ENCODE assay signal across 38 cellular contexts in the genomic region with DNA sequence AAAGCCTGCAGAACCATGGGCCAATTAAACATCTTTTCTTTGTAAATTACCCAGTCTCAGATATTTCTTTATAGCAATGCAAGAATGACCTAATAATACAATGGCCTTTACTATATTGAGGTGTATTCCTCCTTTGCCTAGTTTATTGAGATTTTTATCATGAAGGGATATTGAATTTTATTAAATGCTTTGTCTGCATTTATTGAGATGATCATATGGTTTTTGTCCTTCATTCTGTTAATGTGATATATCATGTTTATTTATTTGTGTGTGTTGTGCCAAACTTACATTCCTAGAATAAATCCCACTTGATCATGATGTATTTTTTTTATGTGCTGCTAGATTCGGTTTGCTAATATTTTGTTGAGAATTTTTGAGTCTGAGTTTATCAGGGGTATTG. TPM values are rescaled to one million over a fixed set of nuclear protein-coding genes. Genes with fewer than 3 reads are reported as not detected.
"Had no signal": no experiment of that assay in that cellular context is flagged by ENCODE, and none has a peak within 500 bp of the region (broad histone marks: within the 10 kb centered on the region; RNA-seq: fewer than 3 reads in every experiment).

No MANE protein-coding gene starts in this region.

- H3K9ac ChIP-seq: KMS-11 had no signal

- H3K27ac ChIP-seq: KMS-11 had no signal

- H3K4me2 ChIP-seq: KMS-11 had no signal

- DNase-seq: Karpas-422, Kasumi-1, MM.1S, MV-4-11, NCI-H1048, NCI-H1092, NCI-H1092 treated with DMSO at 0.1 percent for 48 hours, NCI-H1105, NCI-H1105 treated with DMSO at 0.1 percent for 48 hours, NCI-H1417, NCI-H1417 treated with DMSO at 0.1 percent for 48 hours, NCI-H1436, NCI-H1436 treated with DMSO at 0.1 percent for 48 hours, NCI-H146, NCI-H1694, NCI-H1694 treated with DMSO at 0.1 percent for 48 hours, NCI-H187, NCI-H187 treated with DMSO at 0.1 percent for 48 hours, NCI-H1930, NCI-H2029, NCI-H2029 treated with DMSO at 0.1 percent for 48 hours, NCI-H2081, NCI-H2081 treated with DMSO at 0.1 percent for 48 hours, NCI-H2107, NCI-H2171, NCI-H2171 treated with DMSO at 0.1 percent for 48 hours, NCI-H2227 treated with DMSO at 0.1 percent for 48 hours, NCI-H226, NCI-H345, NCI-H446, NCI-H446 treated with DMSO at 0.1 percent for 48 hours, NCI-H510A, NCI-H510A treated with DMSO at 0.1 percent for 48 hours had no signal

RNA-seq across cellular contexts. Expression of a gene that starts 36.2 kb away (rescaled TPM):
- total RNA-seq: LHCN-M2, M059J, MCF 10A, NCI-H460 had no signal
